In genomic region chr2:205970348-205970747, GRCh38 we compare ENCODE assay signal across 25 cellular contexts.
"Had no signal": no experiment of that assay in that cellular context is flagged by ENCODE, and none has a peak within 500 bp of the region (broad histone marks: within the 10 kb centered on the region; RNA-seq: fewer than 3 reads in every experiment).

No MANE protein-coding gene starts in this region.

- H3K9me3 ChIP-seq: gastrocnemius medialis, left lung, mucosa of descending colon, testis, tibial artery had no signal

- H3K27ac ChIP-seq: dorsolateral prefrontal cortex, epithelial cell of prostate, gastrocnemius medialis, left lung, parathyroid adenoma, testis, tibial artery had no signal

- H3K27me3 ChIP-seq: dorsolateral prefrontal cortex, gastrocnemius medialis, left lung, testis, tibial artery had no signal

- H3K4me2 ChIP-seq: smooth muscle cell had no signal

- H3K4me3 ChIP-seq: dorsolateral prefrontal cortex, gastrocnemius medialis, left lung, mucosa of descending colon, smooth muscle cell, testis, tibial artery had no signal

- DNase-seq: dorsolateral prefrontal cortex; effector CD4-positive, alpha-beta T cell; foreskin fibroblast; gastrocnemius medialis; left cardiac atrium; left lung; mesenchymal stem cell; mucosa of descending colon; naive B cell; stimulated activated CD4-positive, alpha-beta T cell treated with anti-CD3 and anti-CD28 coated beads, Interleukin-12 subunit alpha, Interleukin-12 subunit beta, amount 100 ng/mL, for 4 hours; stimulated activated CD4-positive, alpha-beta T cell treated with anti-CD3 and anti-CD28 coated beads, Interleukin-1b, Interleukin-23, amount 100 ng/mL, for 48 hours; stimulated activated CD4-positive, alpha-beta T cell treated with anti-CD3 and anti-CD28 coated beads, Interleukin-4, amount 100 ng/mL, for 24 hours; stimulated activated naive CD8-positive, alpha-beta T cell treated with anti-CD3 and anti-CD28 coated beads, Interleukin-15, Interleukin-2, amounts not matched to agents 100 U/mL and 50 U/mL, for 24 hours; substantia nigra; testis; tibial artery had no signal

- H3K79me2 ChIP-seq: parathyroid adenoma had no signal

- H3K4me1 ChIP-seq: gastrocnemius medialis, parathyroid adenoma, testis, tibial artery had no signal

- FAIRE-seq: colon, islet of Langerhans had no signal

- H3K9ac ChIP-seq: parathyroid adenoma had no signal

- H2AFZ ChIP-seq: parathyroid adenoma had no signal

- H3K36me3 ChIP-seq: gastrocnemius medialis, left lung, tibial artery had no signal

- ATAC-seq: esophagus mucosa; gastrocnemius medialis; left cardiac atrium; left lung; mucosa of descending colon; natural killer cell treated with Interleukin-12 subunit alpha and Interleukin-12 subunit beta and Interleukin-15 and Interleukin-18, amount 100 ng/mL, for 72 hours; sciatic nerve; stimulated activated memory B cell treated with anti-CD40 and anti-IgM and Interleukin-4, amounts not matched to agents 10 μg/mL and 1 μg/mL and 100 μg/mL, for 72 hours; stimulated activated naive CD8-positive, alpha-beta T cell treated with anti-CD3 and anti-CD28 coated beads, Interleukin-15, Interleukin-2, amounts not matched to agents 100 U/mL and 50 U/mL, for 24 hours had no signal
